ENCODE assay signal across 14 cellular contexts in the genomic region with DNA sequence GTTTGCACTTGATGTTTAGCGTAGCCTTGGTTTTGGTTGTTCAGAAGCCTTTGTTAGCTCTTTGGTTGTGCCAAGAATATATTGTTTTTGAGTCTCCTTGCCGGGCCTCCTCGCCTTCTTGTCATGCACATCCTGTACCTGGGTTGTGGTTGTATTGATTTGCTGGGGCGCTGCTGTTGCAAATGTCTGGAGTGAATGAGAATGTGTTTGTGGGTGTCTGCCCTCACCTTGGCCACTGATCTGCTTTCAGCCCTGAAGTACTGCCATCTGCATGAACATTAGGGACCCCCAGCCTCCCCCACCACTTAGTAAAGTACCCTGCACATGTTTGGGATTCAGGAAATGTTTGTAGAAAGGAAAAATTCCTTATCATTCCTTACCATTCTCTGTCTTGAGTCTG. TPM values are rescaled to one million over a fixed set of nuclear protein-coding genes. Genes with fewer than 3 reads are reported as not detected.
DNase-seq lines count a peak whose midpoint lies in the region; ATAC-seq and TF ChIP-seq lines count a peak whose summit lies in the region.
"Had no signal": no experiment of that assay in that cellular context is flagged by ENCODE, and none has a peak within 500 bp of the region (broad histone marks: within the 10 kb centered on the region; RNA-seq: fewer than 3 reads in every experiment).

No MANE protein-coding gene starts in this region.

- H3K36me3 ChIP-seq in cardiac muscle cell (no peaks in the 10 kb centered on the region), upper lobe of right lung (no peaks in the 10 kb centered on the region)

- H3K9me3 Mint-ChIP-seq in activated T-helper 1 cell treated with anti-CD3 and anti-CD28 coated beads, Interleukin-12 subunit alpha, Interleukin-12 subunit beta, Interleukin-2, Interleukin-4 antibody, amounts not matched to agents 30 ng/mL and 10 ng/mL and 1 ng/mL, durations not matched to agents 14 hours and 24 hours and 36 hours, result no peaks in the 10 kb centered on the region
- H3K9me3 Mint-ChIP-seq in mesothelial cell of epicardium (no peaks in the 10 kb centered on the region), osteocyte (ENCODE audit: unreplicated experiment) (no peaks in the 10 kb centered on the region)
- H3K9me3 Mint-ChIP-seq: stimulated activated memory B cell treated with anti-CD40 and anti-IgM and Interleukin-4, amounts not matched to agents 10 μg/mL and 1 μg/mL and 100 μg/mL, for 72 hours had no signal

- intact Hi-C loops in cardiac septum (cut with DNase I), result no loop called here
- intact Hi-C loops in activated T-helper 1 cell treated with anti-CD3 and anti-CD28 coated beads, Interleukin-12 subunit alpha, Interleukin-12 subunit beta, Interleukin-2, Interleukin-4 antibody, amounts not matched to agents 30 ng/mL and 10 ng/mL and 1 ng/mL, durations not matched to agents 14 hours and 24 hours and 36 hours (cut with micrococcal nuclease), result no loop called here
- intact Hi-C loops in upper lobe of right lung (cut with DNase I), result loop anchor here (10.0 kb wide), 1 partner anchor 107 kb away; no protein-coding TSS in a partner anchor

- peaks cover 58% of the 10 kb centered on the region for H3K4me1 ChIP-seq in cardiac muscle cell (ENCODE audit: low read depth)
- H3K4me1 ChIP-seq in upper lobe of right lung, result peaks cover 46% of the 10 kb centered on the region

- peak overlapping the region; percentile 92 for H3K27ac Mint-ChIP-seq in activated T-helper 1 cell treated with anti-CD3 and anti-CD28 coated beads, Interleukin-12 subunit alpha, Interleukin-12 subunit beta, Interleukin-2, Interleukin-4 antibody, amounts not matched to agents 30 ng/mL and 10 ng/mL and 1 ng/mL, durations not matched to agents 14 hours and 24 hours and 36 hours
- H3K27ac Mint-ChIP-seq in mesothelial cell of epicardium (peak overlapping the region; percentile 78), osteocyte (ENCODE audit: unreplicated experiment) (no peak overlapping the region)
- H3K27ac Mint-ChIP-seq: stimulated activated memory B cell treated with anti-CD40 and anti-IgM and Interleukin-4, amounts not matched to agents 10 μg/mL and 1 μg/mL and 100 μg/mL, for 72 hours had no signal

- H3K27ac ChIP-seq in cardiac muscle cell (peak overlapping the region; percentile 79), upper lobe of right lung (peak overlapping the region; percentile 75)
- H3K27ac ChIP-seq: A549 had no signal

- H3K27me3 Mint-ChIP-seq in activated T-helper 1 cell treated with anti-CD3 and anti-CD28 coated beads, Interleukin-12 subunit alpha, Interleukin-12 subunit beta, Interleukin-2, Interleukin-4 antibody, amounts not matched to agents 30 ng/mL and 10 ng/mL and 1 ng/mL, durations not matched to agents 14 hours and 24 hours and 36 hours (ENCODE audit: insufficient read depth), result no peaks in the 10 kb centered on the region
- H3K27me3 Mint-ChIP-seq in mesothelial cell of epicardium (ENCODE audit: low read depth) (peaks cover 12% of the 10 kb centered on the region), osteocyte (ENCODE audit: unreplicated experiment) (peaks cover 1% of the 10 kb centered on the region)

- no peaks in the 10 kb centered on the region for H3K9me3 ChIP-seq in cardiac muscle cell (ENCODE audit: low read depth)
- H3K9me3 ChIP-seq in upper lobe of right lung, result no peaks in the 10 kb centered on the region
- H3K9me3 ChIP-seq: A549 had no signal

- peak overlapping the region; percentile 57 for H3K4me3 Mint-ChIP-seq in activated T-helper 1 cell treated with anti-CD3 and anti-CD28 coated beads, Interleukin-12 subunit alpha, Interleukin-12 subunit beta, Interleukin-2, Interleukin-4 antibody, amounts not matched to agents 30 ng/mL and 10 ng/mL and 1 ng/mL, durations not matched to agents 14 hours and 24 hours and 36 hours
- no peak overlapping the region for H3K4me3 Mint-ChIP-seq in mesothelial cell of epicardium
- H3K4me3 Mint-ChIP-seq in osteocyte (ENCODE audit: unreplicated experiment), result no peak overlapping the region
- H3K4me3 Mint-ChIP-seq: stimulated activated memory B cell treated with anti-CD40 and anti-IgM and Interleukin-4, amounts not matched to agents 10 μg/mL and 1 μg/mL and 100 μg/mL, for 72 hours had no signal

- H3K27me3 ChIP-seq in cardiac muscle cell (no peaks in the 10 kb centered on the region), upper lobe of right lung (no peaks in the 10 kb centered on the region)

- H3K36me3 Mint-ChIP-seq in activated T-helper 1 cell treated with anti-CD3 and anti-CD28 coated beads, Interleukin-12 subunit alpha, Interleukin-12 subunit beta, Interleukin-2, Interleukin-4 antibody, amounts not matched to agents 30 ng/mL and 10 ng/mL and 1 ng/mL, durations not matched to agents 14 hours and 24 hours and 36 hours (ENCODE audit: low read depth), result peaks cover 30% of the 10 kb centered on the region
- no peaks in the 10 kb centered on the region for H3K36me3 Mint-ChIP-seq in mesothelial cell of epicardium
- H3K36me3 Mint-ChIP-seq in osteocyte (ENCODE audit: unreplicated experiment), result no peaks in the 10 kb centered on the region
- H3K36me3 Mint-ChIP-seq: stimulated activated memory B cell treated with anti-CD40 and anti-IgM and Interleukin-4, amounts not matched to agents 10 μg/mL and 1 μg/mL and 100 μg/mL, for 72 hours had no signal

- TF ChIP-seq CTCF in cardiac muscle cell (IDR thresholded peaks at IDR 0.05; ENCODE audit: low read depth, low read length) (no peak), mesothelial cell of epicardium (IDR thresholded peaks at IDR 0.05; ENCODE audit: unreplicated experiment) (no peak), upper lobe of right lung (IDR thresholded peaks at IDR 0.05) (no peak), osteocyte (IDR thresholded peaks at IDR 0.05) (no peak)

- DNase-seq in cardiac muscle cell (ENCODE audit: low read depth in 1 of 2, low spot score in 1 of 2), result no peak
- no peak for DNase-seq in cardiac septum (ENCODE audit: low spot score)
- DNase-seq in activated T-helper 1 cell treated with anti-CD3 and anti-CD28 coated beads, Interleukin-12 subunit alpha, Interleukin-12 subunit beta, Interleukin-2, Interleukin-4 antibody, amounts not matched to agents 30 ng/mL and 10 ng/mL and 1 ng/mL, durations not matched to agents 14 hours and 24 hours and 36 hours (ENCODE audit: low spot score), result peak; percentile 69
- DNase-seq in mesothelial cell of epicardium (ENCODE audit: low spot score in 2 of 2, unreplicated experiment in 2 of 2), result no peak
- no peak for DNase-seq in upper lobe of right lung
- DNase-seq in osteocyte (ENCODE audit: extremely low spot score, unreplicated experiment), result no peak
- DNase-seq: hypothalamus, KG1, NCI-H345 had no signal

- ATAC-seq in upper lobe of right lung (no peak), GM19397 (IDR thresholded peaks at IDR 0.05; ENCODE audit: unreplicated experiment) (no peak), GM18517 (IDR thresholded peaks at IDR 0.05; ENCODE audit: unreplicated experiment) (no peak)
- ATAC-seq: A549; Right ventricle myocardium inferior; stimulated activated memory B cell treated with anti-CD40 and anti-IgM and Interleukin-4, amounts not matched to agents 10 μg/mL and 1 μg/mL and 100 μg/mL, for 72 hours had no signal

- H3K4me3 ChIP-seq in cardiac muscle cell, result no peak overlapping the region
- H3K4me3 ChIP-seq in upper lobe of right lung, result no peak overlapping the region
- H3K4me3 ChIP-seq: A549 had no signal

- peaks cover 91% of the 10 kb centered on the region for H3K4me1 Mint-ChIP-seq in activated T-helper 1 cell treated with anti-CD3 and anti-CD28 coated beads, Interleukin-12 subunit alpha, Interleukin-12 subunit beta, Interleukin-2, Interleukin-4 antibody, amounts not matched to agents 30 ng/mL and 10 ng/mL and 1 ng/mL, durations not matched to agents 14 hours and 24 hours and 36 hours (ENCODE audit: low read depth)
- H3K4me1 Mint-ChIP-seq in mesothelial cell of epicardium (peaks cover 16% of the 10 kb centered on the region), osteocyte (ENCODE audit: unreplicated experiment) (no peaks in the 10 kb centered on the region)
- H3K4me1 Mint-ChIP-seq: stimulated activated memory B cell treated with anti-CD40 and anti-IgM and Interleukin-4, amounts not matched to agents 10 μg/mL and 1 μg/mL and 100 μg/mL, for 72 hours had no signal

RNA-seq across cellular contexts. Expression of a gene that starts 16.5 kb away (rescaled TPM):
- total RNA-seq in cardiac muscle cell (64.0 and 128 TPM in 2 replicates), cardiac septum (17.0 TPM), mesothelial cell of epicardium (8.4 to 9.2 TPM (median 9.0 TPM) in 3 replicates), upper lobe of right lung (74.4 TPM), osteocyte (10.6 and 11.1 TPM in 2 replicates)
- polyA plus RNA-seq in cardiac muscle cell, result 51.0 and 113 TPM in 2 replicates
- total RNA-seq in activated T-helper 1 cell treated with anti-CD3 and anti-CD28 coated beads, Interleukin-12 subunit alpha, Interleukin-12 subunit beta, Interleukin-2, Interleukin-4 antibody, amounts not matched to agents 30 ng/mL and 10 ng/mL and 1 ng/mL, durations not matched to agents 14 hours and 24 hours and 36 hours, result 145 and 151 TPM in 2 replicates

RNA-seq across cellular contexts. Expression of a gene that starts 56.8 kb away (rescaled TPM):
- 0.45 TPM in 1 of 2 replicates, not detected in the other for total RNA-seq in cardiac muscle cell
- 0.26 and 0.32 TPM in 2 replicates for polyA plus RNA-seq in cardiac muscle cell
- total RNA-seq in cardiac septum, result 5.2 TPM
- 0.26 and 0.56 TPM in 2 replicates for total RNA-seq in activated T-helper 1 cell treated with anti-CD3 and anti-CD28 coated beads, Interleukin-12 subunit alpha, Interleukin-12 subunit beta, Interleukin-2, Interleukin-4 antibody, amounts not matched to agents 30 ng/mL and 10 ng/mL and 1 ng/mL, durations not matched to agents 14 hours and 24 hours and 36 hours
- 10.1 to 11.2 TPM (median 10.6 TPM) in 3 replicates for total RNA-seq in mesothelial cell of epicardium
- 22.5 TPM for total RNA-seq in upper lobe of right lung
- total RNA-seq in osteocyte, result 1.2 and 1.3 TPM in 2 replicates
